ENCODE assay signal across 1 cellular context in genomic region chr3:198081421-198081844, GRCh38.
TF ChIP-seq lines count a peak whose summit lies in the region.

No MANE protein-coding gene starts in this region.

TF ChIP-seq in IMR-90, 13 proteins besides CTCF, POLR2A, EP300 and RAD21 (continued from another document):
- TF ChIP-seq NFE2L2 (IDR thresholded peaks at IDR 0.05; ENCODE audit: low read depth, low read length) = no peak
- no peak for TF ChIP-seq CHD1 (IDR thresholded peaks at IDR 0.05; ENCODE audit: low read depth, low read length)
- no peak for TF ChIP-seq MXI1 (IDR thresholded peaks at IDR 0.05; ENCODE audit: borderline replicate concordance, low read depth, low read length)
- TF ChIP-seq RFX5 (IDR thresholded peaks at IDR 0.05; ENCODE audit: low read depth, low read length) = no peak
- no peak for TF ChIP-seq FOS (IDR thresholded peaks at IDR 0.05; ENCODE audit: low read depth, low read length)
- TF ChIP-seq MAFK (IDR thresholded peaks at IDR 0.05; ENCODE audit: low read depth, low read length) = no peak
TF ChIP-seq in IMR-90: peak in this region for 0.
